ENCODE assay signal across 11 cellular contexts in genomic region chr21:43782741-43783700, GRCh38. TPM values are rescaled to one million over a fixed set of nuclear protein-coding genes. Genes with fewer than 3 reads are reported as not detected.
A peak's percentile ranks its signal among the peaks of the same experiment; 100 is the strongest.
DNase-seq lines count a peak whose midpoint lies in the region; ATAC-seq and TF ChIP-seq lines count a peak whose summit lies in the region.
"Had no signal": no experiment of that assay in that cellular context is flagged by ENCODE, and none has a peak within 500 bp of the region (broad histone marks: within the 10 kb centered on the region; RNA-seq: fewer than 3 reads in every experiment).

No MANE protein-coding gene starts in this region.

- peaks cover 0 to 16% (median 7%) of the 10 kb centered on the region in 4 donors for H3K4me1 ChIP-seq in upper lobe of left lung

- no peaks in the 10 kb centered on the region for H3K27me3 ChIP-seq in upper lobe of left lung

- TF ChIP-seq EP300 in upper lobe of left lung (IDR thresholded peaks at IDR 0.05) = peak in 1 of 4 donors; percentile 94

- peak overlapping the region; percentile 55 to 84 (median 70) for H3K27ac ChIP-seq in upper lobe of left lung

- H3K4me3 Mint-ChIP-seq in activated T-cell treated with anti-CD3 and anti-CD28 coated beads, Interleukin-2, amount 50 U/mL, for 24 hours = peak overlapping the region; percentile 35
- H3K4me3 Mint-ChIP-seq in T-helper 1 cell treated with Interleukin-12 subunit alpha and Interleukin-12 subunit beta and Interleukin-4 antibody, amounts not matched to agents 30 μg/mL and 1 μg/mL, for 36 hours = no peak overlapping the region
- H3K4me3 Mint-ChIP-seq: T-cell had no signal

- no peaks in the 10 kb centered on the region for H3K36me3 Mint-ChIP-seq in activated T-cell treated with anti-CD3 and anti-CD28 coated beads, Interleukin-2, amount 50 U/mL, for 24 hours (ENCODE audit: low read depth)
- H3K36me3 Mint-ChIP-seq in T-helper 1 cell treated with Interleukin-12 subunit alpha and Interleukin-12 subunit beta and Interleukin-4 antibody, amounts not matched to agents 30 μg/mL and 1 μg/mL, for 36 hours (ENCODE audit: low read depth) = no peaks in the 10 kb centered on the region
- H3K36me3 Mint-ChIP-seq: T-cell had no signal

- peak overlapping the region; percentile 94 for H3K27ac Mint-ChIP-seq in activated T-cell treated with anti-CD3 and anti-CD28 coated beads, Interleukin-2, amount 50 U/mL, for 24 hours
- peak overlapping the region; percentile 76 for H3K27ac Mint-ChIP-seq in T-helper 1 cell treated with Interleukin-12 subunit alpha and Interleukin-12 subunit beta and Interleukin-4 antibody, amounts not matched to agents 30 μg/mL and 1 μg/mL, for 36 hours
- H3K27ac Mint-ChIP-seq: T-cell had no signal

- no peaks in the 10 kb centered on the region for H3K36me3 ChIP-seq in upper lobe of left lung

- TF ChIP-seq POLR2A in upper lobe of left lung (IDR thresholded peaks at IDR 0.05) = peak in 1 of 4 donors; percentile 12

- H3K9me3 ChIP-seq in upper lobe of left lung = no peaks in the 10 kb centered on the region

- H3K4me1 Mint-ChIP-seq in activated T-cell treated with anti-CD3 and anti-CD28 coated beads, Interleukin-2, amount 50 U/mL, for 24 hours (ENCODE audit: low read depth) = peaks cover 45% of the 10 kb centered on the region
- peaks cover 34% of the 10 kb centered on the region for H3K4me1 Mint-ChIP-seq in T-helper 1 cell treated with Interleukin-12 subunit alpha and Interleukin-12 subunit beta and Interleukin-4 antibody, amounts not matched to agents 30 μg/mL and 1 μg/mL, for 36 hours (ENCODE audit: low read depth)

- H3K9me3 Mint-ChIP-seq in activated T-cell treated with anti-CD3 and anti-CD28 coated beads, Interleukin-2, amount 50 U/mL, for 24 hours = no peaks in the 10 kb centered on the region
- no peaks in the 10 kb centered on the region for H3K9me3 Mint-ChIP-seq in T-helper 1 cell treated with Interleukin-12 subunit alpha and Interleukin-12 subunit beta and Interleukin-4 antibody, amounts not matched to agents 30 μg/mL and 1 μg/mL, for 36 hours
- H3K9me3 Mint-ChIP-seq: T-cell had no signal

- no peaks in the 10 kb centered on the region for H3K27me3 Mint-ChIP-seq in activated T-cell treated with anti-CD3 and anti-CD28 coated beads, Interleukin-2, amount 50 U/mL, for 24 hours
- H3K27me3 Mint-ChIP-seq in T-helper 1 cell treated with Interleukin-12 subunit alpha and Interleukin-12 subunit beta and Interleukin-4 antibody, amounts not matched to agents 30 μg/mL and 1 μg/mL, for 36 hours (ENCODE audit: low read depth) = no peaks in the 10 kb centered on the region
- H3K27me3 Mint-ChIP-seq: T-cell had no signal

- WGBS in upper lobe of left lung, 2 donors = 62 to 72% methylated on average over 16 to 17 of the region's 17 CpGs

- ATAC-seq in upper lobe of left lung (ENCODE audit: low FRiP score in 2 of 2) (peak; percentile 40 to 56), GM19397 (IDR thresholded peaks at IDR 0.05; ENCODE audit: unreplicated experiment) (no peak), GM21390 (IDR thresholded peaks at IDR 0.05; ENCODE audit: unreplicated experiment) (no peak), GM21515 (IDR thresholded peaks at IDR 0.05; ENCODE audit: unreplicated experiment) (no peak)
- ATAC-seq: T-cell had no signal

- DNase-seq in activated T-cell treated with anti-CD3 and anti-CD28 coated beads, Interleukin-2, amount 50 U/mL, for 24 hours = no peak
- DNase-seq in activated T-cell treated with anti-CD3 and anti-CD28 coated beads, Interleukin-2, amount 50 U/mL, for 1 hour = no peak
- peak; percentile 48 for DNase-seq in fibroblast of the aortic adventitia (ENCODE audit: low read depth)
- DNase-seq in upper lobe of left lung = peak in 1 of 2 donors; percentile 81
- DNase-seq: activated CD8-positive, alpha-beta memory T cell treated with anti-CD3 and anti-CD28 coated beads for 24 hours; NCI-H69; T-cell had no signal

- TF ChIP-seq CTCF in fibroblast of the aortic adventitia (IDR thresholded peaks at IDR 0.05; ENCODE audit: insufficient read depth, low read length) = no peak
- TF ChIP-seq CTCF in upper lobe of left lung (IDR thresholded peaks at IDR 0.05) = no peak

- H3K4me3 ChIP-seq in fibroblast of the aortic adventitia (ENCODE audit: low read depth, low read length) (no peak overlapping the region), upper lobe of left lung (no peak overlapping the region)

RNA-seq across cellular contexts. Expression of gene RRP1, which starts 6.4 kb away (rescaled TPM):
- total RNA-seq in fibroblast of the aortic adventitia (ENCODE audit: low replicate concordance) (18.2 and 23.0 TPM in 2 replicates), upper lobe of left lung (10 to 100 TPM; 12.0 to 25.1 (median 20.9) TPM)

RNA-seq across cellular contexts. Expression of gene CSTB, which starts 6.9 kb away (rescaled TPM):
- total RNA-seq in fibroblast of the aortic adventitia (ENCODE audit: low replicate concordance) = 5.5 and 32.2 TPM in 2 replicates
- total RNA-seq in upper lobe of left lung = 100 to 1,000 TPM in 2 of 6 donors, 10 to 100 TPM in 4; 19.9 to 122 (median 51.3) TPM

Comparison
In these comparisons a context has a peak if more than half of its experiments do, and no peak if none do; other contexts are left out.
1. ATAC-seq: peak in upper lobe of left lung (2 of 2); none in GM19397 (single experiment), GM21390 (single experiment) and GM21515 (single experiment).